ENCODE assay signal across 14 cellular contexts in genomic region chr1:77548285-77548684, GRCh38.
DNase-seq lines count a peak whose midpoint lies in the region; ATAC-seq and TF ChIP-seq lines count a peak whose summit lies in the region.
"Had no signal": no experiment of that assay in that cellular context is flagged by ENCODE, and none has a peak within 500 bp of the region (broad histone marks: within the 10 kb centered on the region; RNA-seq: fewer than 3 reads in every experiment).

No MANE protein-coding gene starts in this region.

- no peak for TF ChIP-seq POLR2A in IMR-90 (IDR thresholded peaks at IDR 0.05; ENCODE audit: low read depth, low read length)

- peak overlapping the region; percentile 46; the same call in 1 of the 2 replicates for H3K14ac ChIP-seq in IMR-90 (replicated peaks; ENCODE audit: low read depth, low read length)

- intact Hi-C loops in Right ventricle myocardium inferior (cut with DNase I) (no loop called here), cardiac septum (cut with DNase I) (no loop called here), IMR-90 (cut with micrococcal nuclease) (no loop called here), mucosa of descending colon (cut with DNase I, micrococcal nuclease) (no loop called here)

- H3K4ac ChIP-seq in IMR-90 (ENCODE audit: low read depth, low read length): no peak overlapping the region

- no peak overlapping the region for H4K91ac ChIP-seq in IMR-90 (ENCODE audit: insufficient read depth, low read depth, low read length)

- no peak for TF ChIP-seq CTCF in IMR-90 (conservative IDR thresholded peaks at IDR 0.05; ENCODE audit: low read depth, low read length)
- no peak for TF ChIP-seq CTCF in mucosa of descending colon (IDR thresholded peaks at IDR 0.05)

- no peak overlapping the region for H2BK20ac ChIP-seq in IMR-90 (ENCODE audit: low read depth, low read length)

- peak overlapping the region; percentile 20; the same call in 1 of the 2 replicates for H2AK5ac ChIP-seq in IMR-90 (ENCODE audit: low read depth, low read length)

- CTCF ChIA-PET in IMR-90 (lab: Yijun Ruan, JAX): no interaction called here

- H4K5ac ChIP-seq in IMR-90 (ENCODE audit: low read depth, low read length): no peak overlapping the region

- H3K4me1 ChIP-seq in IMR-90 (ENCODE audit: control insufficient read depth, insufficient read depth, low read length) (peaks cover 11% of the 10 kb centered on the region), mucosa of descending colon (ENCODE audit: low read depth) (no peaks in the 10 kb centered on the region)

- H2BK5ac ChIP-seq in IMR-90 (ENCODE audit: low read depth, low read length, poor library complexity, severe bottlenecking): no peak overlapping the region

- no peak overlapping the region for H2AK9ac ChIP-seq in IMR-90 (replicated peaks; ENCODE audit: low read depth, low read length, poor library complexity)

- no peak overlapping the region for H3K27ac ChIP-seq in IMR-90 (ENCODE audit: insufficient read depth, low read length)
- peak overlapping the region; percentile 23 for H3K27ac ChIP-seq in cingulate gyrus (ENCODE audit: low read depth, low read length)
- H3K27ac ChIP-seq: GM23248 had no signal

- H3K4me2 ChIP-seq in IMR-90 (ENCODE audit: low read depth, low read length): no peak overlapping the region

- dilution Hi-C loops in IMR-90 (cut with HindIII; ENCODE audit: low sequenced_read_pairs, unreplicated experiment): no loop called here

- H4K8ac ChIP-seq in IMR-90 (ENCODE audit: low read depth in 2 of 2, low read length in 2 of 2): no peak overlapping the region

- ATAC-seq in Right ventricle myocardium inferior (peak; percentile 50), IMR-90 (ENCODE audit: low read depth) (no peak), mucosa of descending colon (peak; percentile 15), HG03196 (IDR thresholded peaks at IDR 0.05; ENCODE audit: unreplicated experiment) (no peak)
- ATAC-seq: GM12878, HCT116 had no signal

- POLR2A ChIA-PET in IMR-90 (lab: Charles Lee; ENCODE audit: unreplicated experiment): interaction anchor here (0.6 kb wide), 1 partner anchor 9 kb away, joined by 4 read pairs; no protein-coding TSS in a partner anchor

- no TSS peak for BruUV-seq in IMR-90 (replicated peaks; lab: Mats Ljungman, UMichigan)

- H2BK120ac ChIP-seq in IMR-90 (ENCODE audit: low read depth, low read length): no peak overlapping the region

- peaks cover 0 to 13% of the 10 kb centered on the region in 2 experiments; a peak in 2 of 4 replicates for H3K79me1 ChIP-seq in IMR-90 (ENCODE audit: low read depth in 1 of 2, low read length in 2 of 2)

- H3K18ac ChIP-seq in IMR-90 (ENCODE audit: low read depth, low read length): 0 out of 2 replicates have a peak overlapping the region, but pooled peaks have one; percentile 43

- WGBS in IMR-90 (ENCODE audit: extremely low coverage in 2 of 2, insufficient read length in 1 of 2), 2 experiments: no CpG with 5 or more reads among the region's 3 CpGs

- TF ChIP-seq RAD21 in IMR-90 (IDR thresholded peaks at IDR 0.05; ENCODE audit: low read length): no peak

- no peak overlapping the region for H2AFZ ChIP-seq in IMR-90 (replicated peaks; ENCODE audit: low read length, poor library complexity)
- H2AFZ ChIP-seq: GM23248 had no signal

- H3K36me3 ChIP-seq in IMR-90 (ENCODE audit: control insufficient read depth, insufficient read depth, low read length): no peaks in the 10 kb centered on the region
- H3K36me3 ChIP-seq in mucosa of descending colon (ENCODE audit: low read depth): no peaks in the 10 kb centered on the region

- H3K23ac ChIP-seq in IMR-90 (ENCODE audit: low read depth, low read length): 0 out of 2 replicates have a peak overlapping the region, but pooled peaks have one; percentile 23

- H3K4me3 ChIP-seq in IMR-90 (ENCODE audit: insufficient read depth, low read depth, low read length) (no peak overlapping the region), mucosa of descending colon (no peak overlapping the region)
- H3K4me3 ChIP-seq: GM12878, GM23248 had no signal

- H3K9me1 ChIP-seq in IMR-90 (ENCODE audit: insufficient read depth, low read length): peaks cover 3% of the 10 kb centered on the region

- no peak for DNase-seq in Right ventricle myocardium inferior (ENCODE audit: missing footprints)
- DNase-seq in cardiac septum (ENCODE audit: low spot score): no peak
- DNase-seq in IMR-90: no peak
- no peak for DNase-seq in mucosa of descending colon
- no peak for DNase-seq in NAMALWA (ENCODE audit: low spot score)
- DNase-seq: C1 segment of cervical spinal cord; Calu3; CD4-positive, alpha-beta T cell; DMS 273 treated with DMSO at 0.1 percent for 48 hours; GM23248 had no signal

- in situ Hi-C loops in IMR-90 (cut with MboI; ENCODE audit: low sequenced_read_pairs): no loop called here

- no peaks in the 10 kb centered on the region for H3K9me3 ChIP-seq in IMR-90 (ENCODE audit: control insufficient read depth, insufficient read depth, low read length)
- H3K9me3 ChIP-seq in mucosa of descending colon: no peaks in the 10 kb centered on the region

- H3K9ac ChIP-seq in IMR-90 (ENCODE audit: low read depth, low read length): no peak overlapping the region
- H3K9ac ChIP-seq: GM23248 had no signal

- H3K27me3 ChIP-seq in IMR-90 (ENCODE audit: control insufficient read depth, insufficient read depth, low read length): no peaks in the 10 kb centered on the region

- H3K56ac ChIP-seq in IMR-90 (ENCODE audit: extremely low read depth, insufficient read depth, low read length): no peak overlapping the region

- H2BK15ac ChIP-seq in IMR-90 (ENCODE audit: low read depth, low read length): no peak overlapping the region

- no peaks in the 10 kb centered on the region for H4K20me1 ChIP-seq in IMR-90 (ENCODE audit: insufficient read depth, low read length)

TF ChIP-seq in IMR-90, 13 proteins besides CTCF, POLR2A, EP300 and RAD21:
- no peak for TF ChIP-seq MXI1 (IDR thresholded peaks at IDR 0.05; ENCODE audit: borderline replicate concordance, low read depth, low read length)
- TF ChIP-seq RCOR1 (IDR thresholded peaks at IDR 0.05; ENCODE audit: insufficient replicate concordance, low read length): no peak
- no peak for TF ChIP-seq NFE2L2 (IDR thresholded peaks at IDR 0.05; ENCODE audit: low read depth, low read length)
- TF ChIP-seq CHD1 (IDR thresholded peaks at IDR 0.05; ENCODE audit: low read depth, low read length): no peak
- no peak for TF ChIP-seq RFX5 (IDR thresholded peaks at IDR 0.05; ENCODE audit: low read depth, low read length)
- TF ChIP-seq FOS (IDR thresholded peaks at IDR 0.05; ENCODE audit: low read depth, low read length): no peak
- no peak for TF ChIP-seq BHLHE40 (IDR thresholded peaks at IDR 0.05; ENCODE audit: low read depth, low read length)
- no peak for TF ChIP-seq MAZ (IDR thresholded peaks at IDR 0.05; ENCODE audit: borderline replicate concordance, low read depth, low read length)
- no peak for TF ChIP-seq MAFK (IDR thresholded peaks at IDR 0.05; ENCODE audit: low read depth, low read length)
TF ChIP-seq in IMR-90: peak in this region for 0.

Comparison
In these comparisons a context has a peak if more than half of its experiments do, and no peak if none do; other contexts are left out.
1. ATAC-seq: peak in Right ventricle myocardium inferior (single experiment) and mucosa of descending colon (single experiment); none in IMR-90 (single experiment) and HG03196 (single experiment).